8 cellular contexts compared by ENCODE assay signal in genomic region chr1:100539836-100540536, GRCh38. TPM values are rescaled to one million over a fixed set of nuclear protein-coding genes. Genes with fewer than 3 reads are reported as not detected.
DNase-seq lines count a peak whose midpoint lies in the region; ATAC-seq and TF ChIP-seq lines count a peak whose summit lies in the region.

No MANE protein-coding gene starts in this region.

- H3K27ac ChIP-seq in HUES64 (ENCODE audit: low read depth, low read length) (no peak overlapping the region), upper lobe of left lung (no peak overlapping the region)

- H3K4me1 ChIP-seq in HUES64 (ENCODE audit: insufficient read depth, low read length) (peaks cover 12% of the 10 kb centered on the region; the same call in 1 of the 2 replicates), upper lobe of left lung (peaks cover 16 to 23% (median 19%) of the 10 kb centered on the region in 4 donors)

- H3K4me3 ChIP-seq in HUES64 (ENCODE audit: low read length) (peak overlapping the region; percentile 52), upper lobe of left lung (peak overlapping the region in 3 of 4 donors; percentile 40 to 53 (median 50))

- H3K36me3 ChIP-seq in HUES64 (ENCODE audit: insufficient read depth, low read length), result no peaks in the 10 kb centered on the region
- H3K36me3 ChIP-seq in upper lobe of left lung, result no peaks in the 10 kb centered on the region

- CTCF ChIA-PET in HEK293T (lab: Yijun Ruan, JAX), result interaction anchor here (0.7 kb wide), 1 partner anchor 860 kb away, joined by 3 read pairs; no protein-coding TSS in a partner anchor

- peak overlapping the region; percentile 50; the same call in 1 of the 2 replicates for H3K9ac ChIP-seq in HUES64 (ENCODE audit: low read depth, low read length)

- in situ Hi-C loops in Caki2 (cut with HindIII; ENCODE audit: low pct_unique_long_range_greater_than_20kb, low sequenced_read_pairs), result no loop called here

- peaks cover 72% of the 10 kb centered on the region for H3K27me3 Mint-ChIP-seq in central memory CD8-positive, alpha-beta T cell

- no peaks in the 10 kb centered on the region for H3K9me3 Mint-ChIP-seq in central memory CD8-positive, alpha-beta T cell

- H3K9me3 ChIP-seq in HUES64 (ENCODE audit: insufficient read depth, low read depth, low read length), result no peaks in the 10 kb centered on the region
- H3K9me3 ChIP-seq in upper lobe of left lung, result no peaks in the 10 kb centered on the region

- peak overlapping the region; percentile 70 for H3K4me3 Mint-ChIP-seq in central memory CD8-positive, alpha-beta T cell

- H3K27me3 ChIP-seq in HUES64 (ENCODE audit: insufficient read depth, low read length) (peaks cover 74% of the 10 kb centered on the region), upper lobe of left lung (peaks cover 0 to 19% (median 9%) of the 10 kb centered on the region in 4 donors)

- POLR2A ChIA-PET in HEK293T (lab: Yijun Ruan, JAX), result no interaction called here

- H3K27ac Mint-ChIP-seq in central memory CD8-positive, alpha-beta T cell (ENCODE audit: low read depth), result no peak overlapping the region

- no peak for TF ChIP-seq EP300 in upper lobe of left lung (IDR thresholded peaks at IDR 0.05)

- no peak for TF ChIP-seq POLR2A in upper lobe of left lung (IDR thresholded peaks at IDR 0.05)

- peaks cover 6% of the 10 kb centered on the region for H3K36me3 Mint-ChIP-seq in central memory CD8-positive, alpha-beta T cell (ENCODE audit: insufficient read depth)

- TF ChIP-seq CTCF in upper lobe of left lung (IDR thresholded peaks at IDR 0.05), result no peak

- ATAC-seq in central memory CD8-positive, alpha-beta T cell (replicated peaks; ENCODE audit: extremely low read depth, poor library complexity, severe bottlenecking), result peak; percentile 44
- ATAC-seq in upper lobe of left lung (ENCODE audit: low FRiP score in 2 of 2) (peak in 1 of 2 donors; percentile 55), HG03139 (IDR thresholded peaks at IDR 0.05; ENCODE audit: unreplicated experiment) (no peak)

- DNase-seq in Caki2 (ENCODE audit: low read depth) (peak; percentile 33), lung microvascular endothelial cell (ENCODE audit: low read depth in 2 of 2) (peak; percentile 50 to 53), upper lobe of left lung (peak in 1 of 2 donors; percentile 86), HEK293T (ENCODE audit: extremely low spot score) (no peak), cerebellar nuclear complex (lab: John Stamatoyannopoulos, UW) (no peak)
- no peak for DNase-seq in central memory CD8-positive, alpha-beta T cell (ENCODE audit: low spot score in 2 of 2)

- H3K4me1 Mint-ChIP-seq in central memory CD8-positive, alpha-beta T cell, result peaks cover 8% of the 10 kb centered on the region

- 11% methylated on average over 56 of the region's 57 CpGs for WGBS in HUES64
- 21 to 27% methylated on average over 18 to 24 of the region's 57 CpGs for WGBS in upper lobe of left lung, 2 donors

TF ChIP-seq in HEK293T, 16 proteins besides CTCF, POLR2A, EP300 and RAD21:
- TF ChIP-seq LEF1 (IDR thresholded peaks at IDR 0.05; ENCODE audit: borderline replicate concordance) (no peak), CTBP1 (IDR thresholded peaks at IDR 0.05; ENCODE audit: borderline replicate concordance) (no peak), TARDBP (IDR thresholded peaks at IDR 0.05) (no peak), BHLHE40 (IDR thresholded peaks at IDR 0.05; ENCODE audit: borderline replicate concordance) (no peak), ZNF384 (IDR thresholded peaks at IDR 0.05) (no peak), ELF4 (IDR thresholded peaks at IDR 0.05) (no peak), ARNT (IDR thresholded peaks at IDR 0.05) (no peak), SP1 (IDR thresholded peaks at IDR 0.05) (no peak), NFRKB (IDR thresholded peaks at IDR 0.05) (no peak)

RNA-seq across cellular contexts. Expression of gene GPR88, which starts 2.0 kb away (rescaled TPM):
- not detected in 2 replicates for total RNA-seq in Caki2 (2014; rRNA removed; shearing (Covaris generic); ENCODE audit: low replicate concordance)
- not detected for polyA plus RNA-seq in HUES64 (2013, experiment 1 of 2)
- not detected for polyA plus RNA-seq in HUES64 (2013, experiment 2 of 2)
- not detected in 2 replicates for total RNA-seq in lung microvascular endothelial cell
- total RNA-seq in upper lobe of left lung, result under 1 TPM in 1 of 6 donors, not detected in 5; 0.30 TPM

Comparison
In these comparisons a context has a peak if more than half of its experiments do, and no peak if none do; other contexts are left out.
1. DNase-seq: peak in Caki2 (single experiment) and lung microvascular endothelial cell (2 of 2); none in central memory CD8-positive, alpha-beta T cell (0 of 2), HEK293T (single experiment) and cerebellar nuclear complex (0 of 2).